In genomic region chr1:247914941-247915662, GRCh38 we compare ENCODE assay signal across 23 cellular contexts. TPM values are rescaled to one million over a fixed set of nuclear protein-coding genes. Genes with fewer than 3 reads are reported as not detected.
"Had no signal": no experiment of that assay in that cellular context is flagged by ENCODE, and none has a peak within 500 bp of the region (broad histone marks: within the 10 kb centered on the region; RNA-seq: fewer than 3 reads in every experiment).

No MANE protein-coding gene starts in this region.

- H3K9me3 Mint-ChIP-seq: activated naive CD8-positive, alpha-beta T cell treated with anti-CD3 and anti-CD28 coated beads, Interleukin-2, amount 10 ng/mL, durations not matched to agents 7 days and 5 days; dendritic cell treated with granulocyte-macrophage colony-stimulating factor and Interleukin-4, amounts not matched to agents 40 ng/mL and 50 ng/mL, for 4 days had no signal

- H3K4me3 ChIP-seq: heart left ventricle, lower lobe of right lung, right atrium auricular region, skin epidermis, suprapubic skin, upper lobe of left lung had no signal

- H3K36me3 Mint-ChIP-seq: activated naive CD8-positive, alpha-beta T cell treated with anti-CD3 and anti-CD28 coated beads, Interleukin-2, amount 10 ng/mL, durations not matched to agents 7 days and 5 days; mesothelial cell of epicardium had no signal

- H3K36me3 ChIP-seq: heart left ventricle, lower lobe of right lung, right atrium auricular region, suprapubic skin, upper lobe of left lung had no signal

- H3K9me3 ChIP-seq: lower lobe of right lung, right atrium auricular region, suprapubic skin, upper lobe of left lung had no signal

- DNase-seq: activated CD4-positive, CD25-positive, alpha-beta regulatory T cell treated with anti-CD3 and anti-CD28 coated beads, Interleukin-2, amount 50 U/mL, for 72 hours; activated naive CD4-positive, alpha-beta T cell; activated naive CD8-positive, alpha-beta T cell treated with anti-CD3 and anti-CD28 coated beads, Interleukin-2, amount 10 ng/mL, durations not matched to agents 7 days and 5 days; anterior cingulate cortex; effector memory CD4-positive, alpha-beta T cell; foreskin keratinocyte; heart left ventricle; left cardiac atrium; lower lobe of right lung; nephron progenitor cell; occipital lobe; stimulated activated CD4-positive, alpha-beta T cell treated with anti-CD3 and anti-CD28 coated beads, Interleukin-4, amount 100 ng/mL, for 4 hours; stimulated activated CD8-positive, alpha-beta memory T cell treated with anti-CD3 and anti-CD28 coated beads, Interleukin-4, amount 100 ng/mL, for 48 hours; stimulated activated naive CD4-positive, alpha-beta T cell treated with Interleukin-2 at 50 U/mL for 16 hours; upper lobe of left lung had no signal

- H3K27me3 ChIP-seq: foreskin keratinocyte, right atrium auricular region, suprapubic skin, upper lobe of left lung had no signal

- H3K27ac Mint-ChIP-seq: activated naive CD8-positive, alpha-beta T cell treated with anti-CD3 and anti-CD28 coated beads, Interleukin-2, amount 10 ng/mL, durations not matched to agents 7 days and 5 days; dendritic cell treated with granulocyte-macrophage colony-stimulating factor and Interleukin-4, amounts not matched to agents 40 ng/mL and 50 ng/mL, for 4 days; mesothelial cell of epicardium; nephron progenitor cell had no signal

- ATAC-seq: foreskin keratinocyte, heart left ventricle, left cardiac atrium, lower lobe of right lung had no signal

- H3K4me1 ChIP-seq: foreskin keratinocyte, heart left ventricle, lower lobe of right lung, right atrium auricular region, suprapubic skin, upper lobe of left lung had no signal

- H3K27me3 Mint-ChIP-seq: dendritic cell treated with granulocyte-macrophage colony-stimulating factor and Interleukin-4, amounts not matched to agents 40 ng/mL and 50 ng/mL, for 4 days had no signal

- H3K27ac ChIP-seq: foreskin keratinocyte, heart left ventricle, lower lobe of right lung, right atrium auricular region, skin epidermis, suprapubic skin, upper lobe of left lung had no signal

- H3K4me1 Mint-ChIP-seq: activated naive CD8-positive, alpha-beta T cell treated with anti-CD3 and anti-CD28 coated beads, Interleukin-2, amount 10 ng/mL, durations not matched to agents 7 days and 5 days; mesothelial cell of epicardium; nephron progenitor cell had no signal

- H3K4me3 Mint-ChIP-seq: activated naive CD8-positive, alpha-beta T cell treated with anti-CD3 and anti-CD28 coated beads, Interleukin-2, amount 10 ng/mL, durations not matched to agents 7 days and 5 days; dendritic cell treated with granulocyte-macrophage colony-stimulating factor and Interleukin-4, amounts not matched to agents 40 ng/mL and 50 ng/mL, for 4 days; mesothelial cell of epicardium; nephron progenitor cell had no signal

RNA-seq across cellular contexts. Expression of gene OR2T8, which starts 5.0 kb away (rescaled TPM):
- total RNA-seq: activated CD8-positive, alpha-beta memory T cell treated with anti-CD3 and anti-CD28 coated beads for 36 hours; activated naive CD8-positive, alpha-beta T cell treated with anti-CD3 and anti-CD28 coated beads, Interleukin-2, amount 10 ng/mL, durations not matched to agents 7 days and 5 days; foreskin keratinocyte; heart left ventricle; left cardiac atrium; lower lobe of right lung; mesothelial cell of epicardium; occipital lobe; posterior vena cava; right atrium auricular region; suprapubic skin; T-helper 2 cell treated with Interferon-gamma antibody and Interleukin-4, amounts not matched to agents 100 ng/mL and 5 ng/mL, for 36 hours; upper lobe of left lung had no signal
- polyA plus RNA-seq: foreskin keratinocyte, heart left ventricle had no signal

RNA-seq across cellular contexts. Expression of gene OR2AJ1, which starts 9.6 kb away (rescaled TPM):
- total RNA-seq: activated CD8-positive, alpha-beta memory T cell treated with anti-CD3 and anti-CD28 coated beads for 36 hours; activated naive CD8-positive, alpha-beta T cell treated with anti-CD3 and anti-CD28 coated beads, Interleukin-2, amount 10 ng/mL, durations not matched to agents 7 days and 5 days; foreskin keratinocyte; heart left ventricle; left cardiac atrium; lower lobe of right lung; mesothelial cell of epicardium; posterior vena cava; right atrium auricular region; suprapubic skin; T-helper 2 cell treated with Interferon-gamma antibody and Interleukin-4, amounts not matched to agents 100 ng/mL and 5 ng/mL, for 36 hours had no signal
- polyA plus RNA-seq: foreskin keratinocyte, heart left ventricle had no signal

RNA-seq across cellular contexts. Expression of gene OR2W3, which starts 19.7 kb away (rescaled TPM):
- total RNA-seq: activated CD8-positive, alpha-beta memory T cell treated with anti-CD3 and anti-CD28 coated beads for 36 hours; activated naive CD8-positive, alpha-beta T cell treated with anti-CD3 and anti-CD28 coated beads, Interleukin-2, amount 10 ng/mL, durations not matched to agents 7 days and 5 days; foreskin keratinocyte had no signal
- polyA plus RNA-seq: foreskin keratinocyte, heart left ventricle had no signal

RNA-seq across cellular contexts. Expression of gene OR2L8, which starts 33.6 kb away (rescaled TPM):
- total RNA-seq: activated CD8-positive, alpha-beta memory T cell treated with anti-CD3 and anti-CD28 coated beads for 36 hours; activated naive CD8-positive, alpha-beta T cell treated with anti-CD3 and anti-CD28 coated beads, Interleukin-2, amount 10 ng/mL, durations not matched to agents 7 days and 5 days; foreskin keratinocyte; heart left ventricle; left cardiac atrium; lower lobe of right lung; mesothelial cell of epicardium; posterior vena cava; right atrium auricular region; upper lobe of left lung had no signal
- polyA plus RNA-seq: foreskin keratinocyte, heart left ventricle had no signal

RNA-seq across cellular contexts. Expression of gene OR2AK2, which starts 49.9 kb away (rescaled TPM):
- total RNA-seq: activated CD8-positive, alpha-beta memory T cell treated with anti-CD3 and anti-CD28 coated beads for 36 hours; activated naive CD8-positive, alpha-beta T cell treated with anti-CD3 and anti-CD28 coated beads, Interleukin-2, amount 10 ng/mL, durations not matched to agents 7 days and 5 days; foreskin keratinocyte; left cardiac atrium; lower lobe of right lung; mesothelial cell of epicardium; posterior vena cava; right atrium auricular region; suprapubic skin; T-helper 2 cell treated with Interferon-gamma antibody and Interleukin-4, amounts not matched to agents 100 ng/mL and 5 ng/mL, for 36 hours; upper lobe of left lung had no signal
- polyA plus RNA-seq: foreskin keratinocyte, heart left ventricle had no signal
